Comparison of ENCODE assay signal across 2 cellular contexts in the genomic region with DNA sequence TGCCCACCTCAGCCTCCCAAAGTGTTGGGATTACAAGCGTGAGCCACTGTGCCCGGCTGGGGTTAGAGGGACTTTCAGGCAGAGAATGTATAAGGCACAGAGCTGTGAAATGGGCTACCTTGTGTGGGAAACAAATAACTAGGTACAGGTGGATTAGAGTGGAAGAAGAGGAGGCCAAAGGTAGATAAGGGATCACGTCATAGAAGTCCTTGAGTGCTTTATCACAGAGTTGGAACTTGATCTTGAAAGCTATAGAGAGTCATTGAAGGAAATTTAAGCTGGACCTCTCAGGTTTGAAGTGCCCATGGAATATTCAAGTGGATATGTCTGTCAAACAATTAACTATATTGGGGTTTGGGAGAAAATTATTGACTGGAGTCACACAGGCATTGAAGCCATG.
TF ChIP-seq lines count a peak whose summit lies in the region.

No MANE protein-coding gene starts in this region.

TF ChIP-seq in HCT116, 20 proteins besides CTCF, POLR2A, EP300 and RAD21:
- TF ChIP-seq ATF3 (IDR thresholded peaks at IDR 0.05), result no peak
- TF ChIP-seq ZNF274 (IDR thresholded peaks at IDR 0.05; ENCODE audit: low read depth, low read length), result no peak
- no peak for TF ChIP-seq CEBPB (IDR thresholded peaks at IDR 0.05; ENCODE audit: low read depth)
- no peak for TF ChIP-seq SIN3A (IDR thresholded peaks at IDR 0.05; ENCODE audit: low read depth)
- no peak for TF ChIP-seq YY1 (IDR thresholded peaks at IDR 0.05; ENCODE audit: extremely low read depth, insufficient replicate concordance, low read depth, low read length)
- TF ChIP-seq, protein P1, sequence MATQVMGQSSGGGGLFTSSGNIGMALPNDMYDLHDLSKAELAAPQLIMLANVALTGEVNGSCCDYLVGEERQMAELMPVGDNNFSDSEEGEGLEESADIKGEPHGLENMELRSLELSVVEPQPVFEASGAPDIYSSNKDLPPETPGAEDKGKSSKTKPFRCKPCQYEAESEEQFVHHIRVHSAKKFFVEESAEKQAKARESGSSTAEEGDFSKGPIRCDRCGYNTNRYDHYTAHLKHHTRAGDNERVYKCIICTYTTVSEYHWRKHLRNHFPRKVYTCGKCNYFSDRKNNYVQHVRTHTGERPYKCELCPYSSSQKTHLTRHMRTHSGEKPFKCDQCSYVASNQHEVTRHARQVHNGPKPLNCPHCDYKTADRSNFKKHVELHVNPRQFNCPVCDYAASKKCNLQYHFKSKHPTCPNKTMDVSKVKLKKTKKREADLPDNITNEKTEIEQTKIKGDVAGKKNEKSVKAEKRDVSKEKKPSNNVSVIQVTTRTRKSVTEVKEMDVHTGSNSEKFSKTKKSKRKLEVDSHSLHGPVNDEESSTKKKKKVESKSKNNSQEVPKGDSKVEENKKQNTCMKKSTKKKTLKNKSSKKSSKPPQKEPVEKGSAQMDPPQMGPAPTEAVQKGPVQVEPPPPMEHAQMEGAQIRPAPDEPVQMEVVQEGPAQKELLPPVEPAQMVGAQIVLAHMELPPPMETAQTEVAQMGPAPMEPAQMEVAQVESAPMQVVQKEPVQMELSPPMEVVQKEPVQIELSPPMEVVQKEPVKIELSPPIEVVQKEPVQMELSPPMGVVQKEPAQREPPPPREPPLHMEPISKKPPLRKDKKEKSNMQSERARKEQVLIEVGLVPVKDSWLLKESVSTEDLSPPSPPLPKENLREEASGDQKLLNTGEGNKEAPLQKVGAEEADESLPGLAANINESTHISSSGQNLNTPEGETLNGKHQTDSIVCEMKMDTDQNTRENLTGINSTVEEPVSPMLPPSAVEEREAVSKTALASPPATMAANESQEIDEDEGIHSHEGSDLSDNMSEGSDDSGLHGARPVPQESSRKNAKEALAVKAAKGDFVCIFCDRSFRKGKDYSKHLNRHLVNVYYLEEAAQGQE (IDR thresholded peaks at IDR 0.05; ENCODE audit: low read depth), result no peak
- no peak for TF ChIP-seq EGR1 (IDR thresholded peaks at IDR 0.05; ENCODE audit: low read depth)
- TF ChIP-seq JUND (IDR thresholded peaks at IDR 0.05), result no peak
- TF ChIP-seq SP1 (IDR thresholded peaks at IDR 0.05; ENCODE audit: low read depth), result no peak
- TF ChIP-seq EZH2phosphoT487 (IDR thresholded peaks at IDR 0.05; ENCODE audit: borderline replicate concordance), result no peak
- no peak for TF ChIP-seq TCF7L2 (IDR thresholded peaks at IDR 0.05; ENCODE audit: borderline replicate concordance, extremely low read depth, insufficient read depth, insufficient read length)
- TF ChIP-seq SRF (IDR thresholded peaks at IDR 0.05; ENCODE audit: low read depth), result no peak
- no peak for TF ChIP-seq POLR2AphosphoS5 (IDR thresholded peaks at IDR 0.05; ENCODE audit: low read depth, low read length)

TF ChIP-seq in HEK293T, 16 proteins besides CTCF, POLR2A, EP300 and RAD21:
- TF ChIP-seq L3MBTL2 (conservative IDR thresholded peaks at IDR 0.05) (no peak), HDGF (IDR thresholded peaks at IDR 0.05; ENCODE audit: borderline replicate concordance) (no peak)
